ENCODE assay signal across 1 cellular context in the genomic region with DNA sequence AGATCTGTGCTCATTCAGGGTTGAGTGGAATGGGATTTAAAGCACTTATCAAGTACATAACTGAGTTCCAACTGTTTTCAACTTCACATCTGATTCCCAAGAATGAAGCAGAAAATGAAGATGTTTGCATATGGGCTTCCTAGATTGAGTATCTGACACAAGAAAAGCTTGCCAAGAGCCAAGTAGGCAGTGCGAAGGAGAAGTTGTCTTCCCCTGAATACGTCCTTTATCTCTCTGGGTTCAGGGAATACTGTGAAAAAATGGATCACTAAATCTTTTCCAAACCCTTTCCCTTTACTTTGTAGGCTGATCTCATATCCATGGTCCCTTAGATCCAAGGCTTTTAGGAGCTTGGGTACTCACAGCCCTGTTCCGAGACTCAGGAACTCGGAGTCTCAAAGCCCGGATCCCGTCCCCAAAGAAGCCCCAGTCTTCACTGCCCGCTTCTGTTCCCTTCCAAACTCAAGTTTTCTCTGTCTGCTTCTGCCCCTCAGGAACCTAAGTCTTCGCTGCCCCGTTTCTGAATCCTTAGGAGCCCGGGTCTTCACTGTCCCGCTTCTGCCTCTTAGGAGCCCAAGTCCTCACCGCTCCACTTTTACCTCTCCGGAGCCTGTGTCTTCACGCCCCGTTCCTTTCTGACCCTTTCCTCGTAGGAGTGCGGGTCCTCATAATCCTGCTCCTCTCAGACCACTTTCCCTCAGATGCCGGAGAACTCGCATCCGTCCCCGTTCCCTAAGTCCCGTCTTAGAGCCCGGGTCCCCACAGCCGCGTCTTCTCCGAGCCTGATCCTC.
TF ChIP-seq lines count a peak whose summit lies in the region.

No MANE protein-coding gene starts in this region.

TF ChIP-seq in endothelial cell of umbilical vein, 7 proteins besides CTCF, POLR2A, EP300 and RAD21 (continued from another document):
- TF ChIP-seq GATA2 (IDR thresholded peaks at IDR 0.05; ENCODE audit: insufficient read depth, insufficient read length, low read depth, low read length), result no peak
